ENCODE assay signal across 8 cellular contexts in the genomic region with DNA sequence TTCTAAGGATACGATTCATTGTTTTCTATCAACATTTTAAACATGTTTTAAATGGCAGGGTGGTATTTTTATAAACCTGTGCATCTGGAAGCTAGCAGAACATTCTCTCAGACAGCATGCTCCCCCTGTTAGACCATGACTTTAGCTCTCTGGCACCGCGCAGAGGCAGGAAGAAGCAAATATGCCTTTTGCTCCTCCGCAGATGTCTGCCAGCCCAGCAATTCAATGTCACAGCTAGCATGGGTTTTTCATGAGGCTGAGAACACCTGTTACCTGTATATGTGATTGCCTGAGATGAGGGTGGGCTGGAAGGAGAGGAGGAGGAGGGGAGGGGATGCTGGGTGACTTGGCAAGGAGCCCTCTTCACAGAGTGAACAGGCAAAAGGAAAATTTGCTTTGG. TPM values are rescaled to one million over a fixed set of nuclear protein-coding genes. Genes with fewer than 3 reads are reported as not detected.
A peak's percentile ranks its signal among the peaks of the same experiment; 100 is the strongest.
DNase-seq lines count a peak whose midpoint lies in the region; ATAC-seq and TF ChIP-seq lines count a peak whose summit lies in the region.

No MANE protein-coding gene starts in this region.

- peak overlapping the region in 1 of 7 donors; percentile 20 for H3K4me3 Mint-ChIP-seq in CD8-positive, alpha-beta memory T cell

- H3K9me3 ChIP-seq in CD8-positive, alpha-beta memory T cell (ENCODE audit: low read length) = no peaks in the 10 kb centered on the region
- H3K9me3 ChIP-seq in adipocyte (ENCODE audit: control insufficient read depth, low read length) (no peaks in the 10 kb centered on the region), subcutaneous abdominal adipose tissue (ENCODE audit: control insufficient read depth in 5 of 5, low read length in 5 of 5) (no peaks in the 10 kb centered on the region)

- peaks cover 29 to 35% (median 34%) of the 10 kb centered on the region in 3 donors for H3K4me1 Mint-ChIP-seq in CD8-positive, alpha-beta memory T cell

- no peak overlapping the region for H3K4me3 ChIP-seq in CD8-positive, alpha-beta memory T cell (ENCODE audit: low read length)
- no peak overlapping the region for H3K4me3 ChIP-seq in LNCaP clone FGC (ENCODE audit: low read depth, low read length)
- no peak overlapping the region for H3K4me3 ChIP-seq in adipocyte (ENCODE audit: low read length)
- no peak overlapping the region for H3K4me3 ChIP-seq in subcutaneous abdominal adipose tissue (ENCODE audit: low read depth in 1 of 5, low read length in 5 of 5)

- POLR2A ChIA-PET in CD8-positive, alpha-beta memory T cell (lab: Charles Lee) = no interaction called here

- DNase-seq in CD8-positive, alpha-beta memory T cell = peak in 1 of 5 donors; percentile 37
- DNase-seq in LNCaP clone FGC (ENCODE audit: low read depth) = no peak
- DNase-seq in adipocyte (ENCODE audit: low read depth) = peak; percentile 84
- peak; percentile 53 to 84 for DNase-seq in hippocampal formation (lab: John Stamatoyannopoulos, UW)
- DNase-seq in germinal center (ENCODE audit: low spot score) = no peak
- no peak for DNase-seq in NCI-H774 (lab: John Stamatoyannopoulos, UW)

- H3K36me3 ChIP-seq in CD8-positive, alpha-beta memory T cell (ENCODE audit: insufficient read depth, low read length) = peaks cover 43% of the 10 kb centered on the region
- peaks cover 41% of the 10 kb centered on the region for H3K36me3 ChIP-seq in adipocyte (ENCODE audit: control insufficient read depth, insufficient read depth, low read length, severe bottlenecking)
- peaks cover 0 to 62% (median 49%) of the 10 kb centered on the region in 5 donors for H3K36me3 ChIP-seq in subcutaneous abdominal adipose tissue (ENCODE audit: control insufficient read depth in 5 of 5, insufficient read depth in 5 of 5, low read length in 5 of 5)

- no peak for ATAC-seq in HG02678 (IDR thresholded peaks at IDR 0.05; ENCODE audit: unreplicated experiment)

- CTCF ChIA-PET in CD8-positive, alpha-beta memory T cell (lab: Charles Lee) = interaction anchor here (1.1 to 1.3 kb wide), 2 partner anchors 12 to 39 kb away, joined by 4 to 6 read pairs; no protein-coding TSS in a partner anchor

- H3K27me3 Mint-ChIP-seq in CD8-positive, alpha-beta memory T cell = no peaks in the 10 kb centered on the region

- H3K9ac ChIP-seq in adipocyte (ENCODE audit: low read length) (peak overlapping the region; percentile 78), subcutaneous abdominal adipose tissue (ENCODE audit: low read length in 5 of 5) (peak overlapping the region in 1 of 5 donors; percentile 15)

- peaks cover 22% of the 10 kb centered on the region for H3K4me1 ChIP-seq in CD8-positive, alpha-beta memory T cell (ENCODE audit: insufficient read depth, low read length)
- H3K4me1 ChIP-seq in adipocyte (ENCODE audit: control insufficient read depth, insufficient read depth, low read length) (peaks cover 53% of the 10 kb centered on the region), subcutaneous abdominal adipose tissue (ENCODE audit: control insufficient read depth in 5 of 5, insufficient read depth in 5 of 5, low read length in 5 of 5) (peaks cover 3 to 46% (median 37%) of the 10 kb centered on the region in 5 donors)

- no peak overlapping the region for H3K27ac ChIP-seq in CD8-positive, alpha-beta memory T cell (ENCODE audit: low read depth, low read length)
- peak overlapping the region; percentile 63 for H3K27ac ChIP-seq in subcutaneous abdominal adipose tissue (ENCODE audit: low read depth, low read length)

- no peaks in the 10 kb centered on the region for H3K27me3 ChIP-seq in CD8-positive, alpha-beta memory T cell (ENCODE audit: insufficient read depth, low read length, poor library complexity, severe bottlenecking)
- no peaks in the 10 kb centered on the region for H3K27me3 ChIP-seq in adipocyte (replicated peaks; ENCODE audit: control insufficient read depth, insufficient read depth, low read length)
- H3K27me3 ChIP-seq in subcutaneous abdominal adipose tissue (ENCODE audit: control insufficient read depth in 5 of 5, insufficient read depth in 4 of 5, low read length in 5 of 5) = no peaks in the 10 kb centered on the region

- H3K9me3 Mint-ChIP-seq in CD8-positive, alpha-beta memory T cell = no peaks in the 10 kb centered on the region

- H3K27ac Mint-ChIP-seq in CD8-positive, alpha-beta memory T cell = peak overlapping the region in 6 of 8 donors; percentile 17 to 77 (median 48)

- H3K36me3 Mint-ChIP-seq in CD8-positive, alpha-beta memory T cell = peaks cover 0 to 77% (median 8%) of the 10 kb centered on the region in 3 donors

- peak; percentile 85 for TF ChIP-seq CTCF in LNCaP clone FGC (IDR thresholded peaks at IDR 0.05; ENCODE audit: control insufficient read depth, extremely low read depth, insufficient read depth)

RNA-seq across cellular contexts. Expression of gene MTCH1, which starts 6.7 kb away (rescaled TPM):
- total RNA-seq in CD8-positive, alpha-beta memory T cell = 100 to 1,000 TPM; 116 to 126 TPM
- 81.1 TPM for polyA plus RNA-seq in CD8-positive, alpha-beta memory T cell

RNA-seq across cellular contexts. Expression of gene PI16, which starts 24.8 kb away (rescaled TPM):
- under 1 TPM; 0.20 to 0.37 TPM for total RNA-seq in CD8-positive, alpha-beta memory T cell
- 13.6 TPM for polyA plus RNA-seq in CD8-positive, alpha-beta memory T cell

RNA-seq across cellular contexts. Expression of gene FGD2, which starts 26.1 kb away (rescaled TPM):
- total RNA-seq in CD8-positive, alpha-beta memory T cell = 1 to 10 TPM; 1.2 to 1.3 TPM
- polyA plus RNA-seq in CD8-positive, alpha-beta memory T cell = 0.53 TPM

Comparison
In these comparisons a context has a peak if more than half of its experiments do, and no peak if none do; other contexts are left out.
1. DNase-seq: peak in adipocyte (single experiment) and hippocampal formation (2 of 2); none in LNCaP clone FGC (single experiment), germinal center (single experiment) and NCI-H774 (single experiment).